Comparison of ENCODE assay signal across 8 cellular contexts in the genomic region with DNA sequence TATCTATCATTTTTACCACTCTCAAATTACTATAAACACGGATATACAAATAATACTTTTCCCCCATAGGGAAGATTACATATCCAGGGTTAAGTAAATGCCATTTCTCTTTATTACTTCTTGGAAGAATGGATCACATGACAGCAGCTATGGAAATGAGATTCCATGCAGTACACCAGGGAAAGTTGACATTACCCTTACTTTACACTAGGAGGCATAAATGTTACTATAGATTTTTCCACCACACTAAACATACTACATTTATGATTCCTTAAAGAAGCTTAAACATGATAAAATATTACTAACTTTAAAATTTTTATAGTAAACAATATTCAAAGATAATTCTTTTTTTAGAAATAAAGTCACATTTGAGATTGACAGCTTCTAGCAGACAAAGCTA.
DNase-seq lines count a peak whose midpoint lies in the region; ATAC-seq and TF ChIP-seq lines count a peak whose summit lies in the region.

No MANE protein-coding gene starts in this region.

- H3K9me3 ChIP-seq in adrenal gland (replicated peaks in 1 of 3) = no peaks in the 10 kb centered on the region

- intact Hi-C loops in adrenal gland (cut with DNase I) = no loop called here

- DNase-seq in GM04504 (ENCODE audit: low read depth) = peak; percentile 2
- DNase-seq in adrenal gland = no peak
- DNase-seq in lung microvascular endothelial cell (ENCODE audit: low read depth in 2 of 2) = peak; percentile 42 to 63
- no peak for DNase-seq in activated naive CD4-positive, alpha-beta T cell treated with Interleukin-2 at 50 U/mL for 16 hours
- DNase-seq in cerebellar cortex (ENCODE audit: low spot score) = no peak

- no peaks in the 10 kb centered on the region for H3K27me3 ChIP-seq in adrenal gland

- no peaks in the 10 kb centered on the region for H3K4me1 ChIP-seq in adrenal gland (replicated peaks in 1 of 2)

- ATAC-seq in HG03558 (IDR thresholded peaks at IDR 0.05; ENCODE audit: extremely low read depth, unreplicated experiment) = peak; percentile 66
- no peak for ATAC-seq in GM19467 (IDR thresholded peaks at IDR 0.05; ENCODE audit: unreplicated experiment)
- no peak for ATAC-seq in GM19397 (IDR thresholded peaks at IDR 0.05; ENCODE audit: unreplicated experiment)

- peak; percentile 23 to 49 (median 34) for TF ChIP-seq CTCF in adrenal gland (IDR thresholded peaks at IDR 0.05)

- H3K4me3 ChIP-seq in adrenal gland = no peak overlapping the region

- WGBS in adrenal gland, 4 donors = 47 to 76% (median 58%) methylated on average over 1 of the region's 1 CpG

- no peaks in the 10 kb centered on the region for H3K36me3 ChIP-seq in adrenal gland (replicated peaks in 1 of 2)

- H3K27ac ChIP-seq in adrenal gland = no peak overlapping the region

- TF ChIP-seq POLR2A in adrenal gland (IDR thresholded peaks at IDR 0.05) = no peak

Comparison
In these comparisons a context has a peak if more than half of its experiments do, and no peak if none do; other contexts are left out.
1. DNase-seq: peak in GM04504 (single experiment) and lung microvascular endothelial cell (2 of 2); none in adrenal gland (0 of 7), activated naive CD4-positive, alpha-beta T cell treated with Interleukin-2 at 50 U/mL for 16 hours (single experiment) and cerebellar cortex (single experiment).